Comparison of ENCODE assay signal across 10 cellular contexts in genomic region chr9:129142536-129142935, GRCh38. TPM values are rescaled to one million over a fixed set of nuclear protein-coding genes. Genes with fewer than 3 reads are reported as not detected.
DNase-seq lines count a peak whose midpoint lies in the region; ATAC-seq, FAIRE-seq and TF ChIP-seq lines count a peak whose summit lies in the region.
"Had no signal": no experiment of that assay in that cellular context is flagged by ENCODE, and none has a peak within 500 bp of the region (broad histone marks: within the 10 kb centered on the region; RNA-seq: fewer than 3 reads in every experiment).

No MANE protein-coding gene starts in this region.

- ATAC-seq in left cardiac atrium: no peak
- ATAC-seq in effector memory CD8-positive, alpha-beta T cell (replicated peaks): no peak
- ATAC-seq in naive thymus-derived CD4-positive, alpha-beta T cell: no peak

- no peaks in the 10 kb centered on the region for H3K27me3 ChIP-seq in cardiac muscle cell
- H3K27me3 ChIP-seq in naive thymus-derived CD4-positive, alpha-beta T cell (ENCODE audit: control insufficient read depth in 2 of 2, insufficient read depth in 2 of 2, low read length in 2 of 2): no peaks in the 10 kb centered on the region
- no peaks in the 10 kb centered on the region for H3K27me3 ChIP-seq in vagina

- no peaks in the 10 kb centered on the region for H3K27me3 Mint-ChIP-seq in effector memory CD8-positive, alpha-beta T cell
- H3K27me3 Mint-ChIP-seq in naive thymus-derived CD4-positive, alpha-beta T cell: no peaks in the 10 kb centered on the region
- H3K27me3 Mint-ChIP-seq: stimulated activated naive CD8-positive, alpha-beta T cell treated with anti-CD3 and anti-CD28 coated beads, Interleukin-15, Interleukin-2, amounts not matched to agents 100 ng/mL and 50 ng/mL, for 24 hours had no signal

- no peak for FAIRE-seq in GM12891 (lab: Jason Lieb, UNC)
- FAIRE-seq: colon had no signal

- TF ChIP-seq CTCF in cardiac muscle cell (IDR thresholded peaks at IDR 0.05; ENCODE audit: low read depth, low read length) (no peak), vagina (IDR thresholded peaks at IDR 0.05) (no peak)

- H3K27ac ChIP-seq in cardiac muscle cell (peak overlapping the region; percentile 99), vagina (peak overlapping the region; percentile 100)
- no peak overlapping the region for H3K27ac ChIP-seq in naive thymus-derived CD4-positive, alpha-beta T cell (ENCODE audit: low read depth, low read length)

- no peak for TF ChIP-seq POLR2A in vagina (IDR thresholded peaks at IDR 0.05)
- TF ChIP-seq POLR2A in GM12891 (IDR thresholded peaks at IDR 0.05; ENCODE audit: low read depth, low read length): no peak

- peaks cover 71% of the 10 kb centered on the region for H3K4me1 ChIP-seq in cardiac muscle cell (ENCODE audit: low read depth)
- H3K4me1 ChIP-seq in naive thymus-derived CD4-positive, alpha-beta T cell (ENCODE audit: control insufficient read depth in 2 of 2, insufficient read depth in 2 of 2, low read length in 2 of 2): peaks cover 24 to 35% of the 10 kb centered on the region in 2 donors
- H3K4me1 ChIP-seq in vagina: peaks cover 98% of the 10 kb centered on the region

- H3K36me3 ChIP-seq in cardiac muscle cell: peaks cover 9% of the 10 kb centered on the region
- peaks cover 0 to 52% (median 9%) of the 10 kb centered on the region in 3 experiments for H3K36me3 ChIP-seq in naive thymus-derived CD4-positive, alpha-beta T cell (ENCODE audit: control insufficient read depth in 2 of 3, insufficient read depth in 3 of 3, low read length in 3 of 3)
- H3K36me3 ChIP-seq in vagina: peaks cover 0 to 9% of the 10 kb centered on the region in 2 donors

- H3K4me3 ChIP-seq in cardiac muscle cell (no peak overlapping the region), vagina (peak overlapping the region in 1 of 2 donors; percentile 45)
- no peak overlapping the region for H3K4me3 ChIP-seq in naive thymus-derived CD4-positive, alpha-beta T cell (ENCODE audit: low read length)

- H3K36me3 Mint-ChIP-seq in effector memory CD8-positive, alpha-beta T cell (ENCODE audit: insufficient read depth): peaks cover 14% of the 10 kb centered on the region
- peaks cover 0 to 13% (median 4%) of the 10 kb centered on the region in 5 donors for H3K36me3 Mint-ChIP-seq in naive thymus-derived CD4-positive, alpha-beta T cell

- H3K27ac Mint-ChIP-seq in effector memory CD8-positive, alpha-beta T cell: peak overlapping the region in 1 of 2 donors; percentile 80
- H3K27ac Mint-ChIP-seq in naive thymus-derived CD4-positive, alpha-beta T cell: peak overlapping the region in 5 of 9 donors; percentile 55 to 82 (median 71)

- DNase-seq in cardiac muscle cell (ENCODE audit: low read depth in 1 of 2, low spot score in 1 of 2): no peak
- no peak for DNase-seq in left cardiac atrium
- DNase-seq in effector memory CD8-positive, alpha-beta T cell: no peak
- no peak for DNase-seq in naive thymus-derived CD4-positive, alpha-beta T cell
- DNase-seq in vagina (ENCODE audit: extremely low spot score in 2 of 2): no peak
- no peak for DNase-seq in GM12891 (ENCODE audit: insufficient read length, low spot score)
- no peak for DNase-seq in NCI-H1417 treated with DMSO at 0.1 percent for 48 hours (lab: John Stamatoyannopoulos, UW)
- DNase-seq in AG20443 (ENCODE audit: low spot score): no peak

- intact Hi-C loops in left cardiac atrium (cut with DNase I): loop anchor here (2.0 to 5.0 kb wide), 3 partner anchors 32 to 355 kb away; no protein-coding TSS in a partner anchor
- intact Hi-C loops in naive thymus-derived CD4-positive, alpha-beta T cell (cut with micrococcal nuclease): no loop called here
- intact Hi-C loops in vagina (cut with DNase I): loop anchor here (5.0 to 10.0 kb wide), 2 partner anchors 175 to 422 kb away; no protein-coding TSS in a partner anchor

- CTCF ChIA-PET in naive thymus-derived CD4-positive, alpha-beta T cell (lab: Charles Lee): interaction anchor here (0.6 to 5.6 kb wide), 27 partner anchors 10 to 803 kb away, joined by 3 to 80 read pairs (median 4); partner anchors contain the start of genes C9orf50, IER5L and NTMT1

- POLR2A ChIA-PET in naive thymus-derived CD4-positive, alpha-beta T cell (lab: Charles Lee): interaction anchor here (0.6 to 2.6 kb wide), 8 partner anchors 9 to 494 kb away, joined by 3 to 9 read pairs (median 4); partner anchors contain the start of genes IER5L and NTMT1

- H3K4me3 Mint-ChIP-seq in effector memory CD8-positive, alpha-beta T cell: peak overlapping the region; percentile 17 to 27
- peak overlapping the region in 7 of 10 donors; percentile 21 to 90 (median 47) for H3K4me3 Mint-ChIP-seq in naive thymus-derived CD4-positive, alpha-beta T cell

- peaks cover 21 to 23% of the 10 kb centered on the region in 2 donors for H3K4me1 Mint-ChIP-seq in effector memory CD8-positive, alpha-beta T cell (ENCODE audit: low read depth in 2 of 2)
- H3K4me1 Mint-ChIP-seq in naive thymus-derived CD4-positive, alpha-beta T cell: peaks cover 11 to 47% (median 29%) of the 10 kb centered on the region in 7 donors

- no peaks in the 10 kb centered on the region for H3K9me3 ChIP-seq in cardiac muscle cell (ENCODE audit: low read depth)
- no peaks in the 10 kb centered on the region for H3K9me3 ChIP-seq in naive thymus-derived CD4-positive, alpha-beta T cell (ENCODE audit: control insufficient read depth in 2 of 3, low read length in 3 of 3)
- H3K9me3 ChIP-seq in vagina: no peaks in the 10 kb centered on the region

- H3K9me3 Mint-ChIP-seq in effector memory CD8-positive, alpha-beta T cell: no peaks in the 10 kb centered on the region
- H3K9me3 Mint-ChIP-seq in naive thymus-derived CD4-positive, alpha-beta T cell: no peaks in the 10 kb centered on the region
- H3K9me3 Mint-ChIP-seq: stimulated activated naive CD8-positive, alpha-beta T cell treated with anti-CD3 and anti-CD28 coated beads, Interleukin-15, Interleukin-2, amounts not matched to agents 100 ng/mL and 50 ng/mL, for 24 hours had no signal

TF ChIP-seq in GM12891, 5 proteins besides CTCF, POLR2A, EP300 and RAD21:
- TF ChIP-seq SPI1 (IDR thresholded peaks at IDR 0.05; ENCODE audit: low read depth, low read length) (no peak), POU2F2 (IDR thresholded peaks at IDR 0.05; ENCODE audit: low read depth, low read length) (no peak), POLR2AphosphoS5 (IDR thresholded peaks at IDR 0.05; ENCODE audit: low read depth, low read length) (no peak), TAF1 (IDR thresholded peaks at IDR 0.05; ENCODE audit: low read depth, low read length) (no peak), PAX5 (IDR thresholded peaks at IDR 0.05; ENCODE audit: insufficient read depth, low read length, severe bottlenecking) (no peak)

RNA-seq across cellular contexts. Expression of gene PTPA, which starts 31.3 kb away (rescaled TPM):
- total RNA-seq in cardiac muscle cell (197 and 257 TPM in 2 replicates), left cardiac atrium (100 to 1,000 TPM; 113 to 131 TPM), vagina (46.2 TPM)
- polyA plus RNA-seq in cardiac muscle cell: 144 and 156 TPM in 2 replicates
- 100 to 1,000 TPM in 1 of 5 experiments, 10 to 100 TPM in 4; 45.0 to 110 (median 52.3) TPM for total RNA-seq in naive thymus-derived CD4-positive, alpha-beta T cell
- polyA plus RNA-seq in naive thymus-derived CD4-positive, alpha-beta T cell: 10 to 100 TPM; 12.6 to 13.8 TPM
- 42.1 TPM for polyA plus RNA-seq in GM12891 (2012; ENCODE audit: low read depth, missing spikeins)

RNA-seq across cellular contexts. Expression of gene CRAT, which starts 31.9 kb away (rescaled TPM):
- total RNA-seq in cardiac muscle cell: 81.6 and 92.8 TPM in 2 replicates
- 80.6 and 85.2 TPM in 2 replicates for polyA plus RNA-seq in cardiac muscle cell
- total RNA-seq in left cardiac atrium: 10 to 100 TPM; 58.4 to 61.1 TPM
- 10 to 100 TPM in 4 of 5 experiments, 1 to 10 TPM in 1; 7.2 to 15.6 (median 11.4) TPM for total RNA-seq in naive thymus-derived CD4-positive, alpha-beta T cell
- 10 to 100 TPM; 10.7 to 20.1 TPM for polyA plus RNA-seq in naive thymus-derived CD4-positive, alpha-beta T cell
- total RNA-seq in vagina: 59.9 TPM
- 1.9 TPM for polyA plus RNA-seq in GM12891 (2012; ENCODE audit: low read depth, missing spikeins)

RNA-seq across cellular contexts. Expression of gene IER5L, which starts 35.5 kb away (rescaled TPM):
- 51.7 and 77.4 TPM in 2 replicates for total RNA-seq in cardiac muscle cell
- polyA plus RNA-seq in cardiac muscle cell: 21.5 and 38.5 TPM in 2 replicates
- 10 to 100 TPM in 1 of 2 donors, 1 to 10 TPM in 1; 5.4 to 13.1 TPM for total RNA-seq in left cardiac atrium
- total RNA-seq in naive thymus-derived CD4-positive, alpha-beta T cell: 1 to 10 TPM; 3.4 to 6.8 (median 3.8) TPM
- under 1 TPM in 1 of 2 donors, not detected in 1; 0.08 TPM for polyA plus RNA-seq in naive thymus-derived CD4-positive, alpha-beta T cell
- 34.4 TPM for total RNA-seq in vagina
- polyA plus RNA-seq in GM12891 (2012; ENCODE audit: low read depth, missing spikeins): 0.19 TPM

Comparison
In these comparisons a context has a peak if more than half of its experiments do, and no peak if none do; other contexts are left out.
1. intact Hi-C loops: an anchor here in left cardiac atrium (2.0 to 5.0 kb wide) and vagina (5.0 to 10.0 kb wide); none called in naive thymus-derived CD4-positive, alpha-beta T cell.